ENCODE assay signal across 8 cellular contexts in genomic region chr12:57229634-57230380, GRCh38. TPM values are rescaled to one million over a fixed set of nuclear protein-coding genes. Genes with fewer than 3 reads are reported as not detected.
DNase-seq lines count a peak whose midpoint lies in the region; ATAC-seq and TF ChIP-seq lines count a peak whose summit lies in the region.

Gene SHMT2 (plus strand): TSS chr12:57229711. CDS start chr12:57229779, 68 bp downstream.

- peak in 1 of 6 experiments; percentile 0 for TF ChIP-seq CTCF in adrenal gland (IDR thresholded peaks at IDR 0.05)
- TF ChIP-seq CTCF in type B pancreatic cell (conservative IDR thresholded peaks at IDR 0.05), result no peak

- DNase-seq in NCI-H146 (lab: John Stamatoyannopoulos, UW) (peak; percentile 97), T-cell (peak; percentile 68 to 90 (median 84)), adrenal gland (peak; percentile 93 to 97 (median 96)), left cardiac atrium (peak; percentile 98), posterior cingulate gyrus (peak; percentile 88 to 99 (median 93)), type B pancreatic cell (ENCODE audit: extremely low spot score, unreplicated experiment) (peak; percentile 95)

- H3K9me3 ChIP-seq in adrenal gland (replicated peaks in 1 of 3), result no peaks in the 10 kb centered on the region

- POLR2A ChIA-PET in T-cell (lab: Charles Lee), result interaction anchor here (0.6 kb wide), 5 partner anchors 21 to 503 kb away, joined by 3 to 8 read pairs (median 5); partner anchors contain the start of genes STAC3 (in 1 of the 2) and STAT6 (in 1 of the 2)

- H3K27ac Mint-ChIP-seq in T-cell (peak within 1 kb of the TSS; percentile 84 to 86), type B pancreatic cell (peak within 1 kb of the TSS; percentile 91)

- H3K36me3 Mint-ChIP-seq in T-cell (peaks cover 33% of the 10 kb centered on the region), type B pancreatic cell (peaks cover 9% of the 10 kb centered on the region)

- H3K4me1 Mint-ChIP-seq in T-cell, result peaks cover 45 to 71% (median 54%) of the 10 kb centered on the region in 3 donors
- peaks cover 50% of the 10 kb centered on the region for H3K4me1 Mint-ChIP-seq in type B pancreatic cell (ENCODE audit: unreplicated experiment)

- CTCF ChIA-PET in T-cell (lab: Charles Lee), result interaction anchor here (0.6 to 3.1 kb wide), 16 partner anchors 8 to 429 kb away, joined by 3 to 38 read pairs (median 6); a partner anchor contains a TSS

- H3K27me3 Mint-ChIP-seq in T-cell (peaks cover 13 to 23% of the 10 kb centered on the region in 2 donors), type B pancreatic cell (peaks cover 23% of the 10 kb centered on the region)

- H3K27ac ChIP-seq in adrenal gland, result peak within 1 kb of the TSS in 4 of 5 donors; percentile 44 to 87 (median 79)

- ATAC-seq in HG02759 (IDR thresholded peaks at IDR 0.05; ENCODE audit: unreplicated experiment), result peak; percentile 64
- ATAC-seq in T-cell (replicated peaks in 1 of 4), result peak; percentile 60 to 77 (median 71)
- ATAC-seq in left cardiac atrium, result peak; percentile 71 to 82

- WGBS in adrenal gland, 4 donors, result 0 to 1% (median 0%) methylated on average over 17 to 42 of the region's 42 CpGs

- peak within 1 kb of the TSS; percentile 93 to 96 (median 95) for H3K4me3 Mint-ChIP-seq in T-cell
- H3K4me3 Mint-ChIP-seq in type B pancreatic cell, result peak within 1 kb of the TSS; percentile 98

- peak within 1 kb of the TSS in 3 of 4 donors; percentile 33 to 58 (median 57) for H3K4me3 ChIP-seq in adrenal gland

- peaks cover 25% of the 10 kb centered on the region for H3K27me3 ChIP-seq in adrenal gland

- H3K4me1 ChIP-seq in adrenal gland (replicated peaks in 1 of 2), result peaks cover 9 to 12% of the 10 kb centered on the region in 2 donors

- intact Hi-C loops in adrenal gland (cut with DNase I), result no loop called here
- intact Hi-C loops in left cardiac atrium (cut with DNase I), result no loop called here
- intact Hi-C loops in posterior cingulate gyrus (cut with DNase I), result no loop called here

- H3K36me3 ChIP-seq in adrenal gland (replicated peaks in 1 of 2), result peaks cover 0 to 30% of the 10 kb centered on the region in 2 donors

- TF ChIP-seq POLR2A in GM10847 (IDR thresholded peaks at IDR 0.05; ENCODE audit: extremely low read depth, insufficient read length), result peak; percentile 59
- TF ChIP-seq POLR2A in adrenal gland (IDR thresholded peaks at IDR 0.05), result peak in 1 of 2 donors; percentile 34

- no peaks in the 10 kb centered on the region for H3K9me3 Mint-ChIP-seq in T-cell
- H3K9me3 Mint-ChIP-seq in type B pancreatic cell, result no peaks in the 10 kb centered on the region

RNA-seq across cellular contexts. Expression of gene SHMT2, which starts in this region (rescaled TPM):
- total RNA-seq in T-cell, result 10 to 100 TPM; 31.0 to 80.9 (median 55.6) TPM
- 10 to 100 TPM; 57.0 to 94.7 (median 71.8) TPM for total RNA-seq in adrenal gland
- 10 to 100 TPM; 25.2 to 43.0 (median 29.0) TPM for polyA plus RNA-seq in adrenal gland
- 10 to 100 TPM; 31.1 to 39.6 TPM for total RNA-seq in left cardiac atrium
- 108 and 131 TPM in 2 replicates for total RNA-seq in type B pancreatic cell (ENCODE audit: low replicate concordance)

Comparison
In these comparisons a context has a peak if more than half of its experiments do, and no peak if none do; other contexts are left out.
1. Peak in every context shown above with its lines: DNase-seq, ATAC-seq, H3K4me3 ChIP-seq and H3K27ac ChIP-seq.